21 cellular contexts compared by ENCODE assay signal in the genomic region with DNA sequence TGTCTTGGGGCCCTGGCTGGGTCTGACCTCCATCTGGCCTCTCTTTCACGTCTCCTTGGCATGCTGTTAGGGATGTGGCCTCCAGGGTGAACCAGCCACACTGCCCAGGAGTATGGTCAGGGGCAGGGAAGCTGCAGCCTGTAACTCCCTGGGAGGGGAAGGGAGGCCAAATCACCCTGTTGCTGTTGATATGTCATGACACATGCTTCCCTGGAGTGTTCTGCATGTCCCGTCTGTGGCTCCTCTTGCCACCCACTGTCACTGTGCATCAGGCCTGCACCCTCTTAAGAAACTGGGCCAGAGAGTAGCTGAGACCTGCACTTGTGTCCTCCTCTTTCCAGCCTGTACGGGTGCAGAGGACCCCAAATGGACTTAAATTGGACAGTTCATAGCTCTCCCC.
DNase-seq lines count a peak whose midpoint lies in the region; ATAC-seq and TF ChIP-seq lines count a peak whose summit lies in the region.
"Had no signal": no experiment of that assay in that cellular context is flagged by ENCODE, and none has a peak within 500 bp of the region (broad histone marks: within the 10 kb centered on the region; RNA-seq: fewer than 3 reads in every experiment).

No MANE protein-coding gene starts in this region.

- H2AK5ac ChIP-seq in neuronal stem cell (ENCODE audit: low read depth, low read length), result peak overlapping the region; percentile 10

- no peak overlapping the region for H4K8ac ChIP-seq in neuronal stem cell (ENCODE audit: low read depth, low read length)

- no peak overlapping the region for H3K4ac ChIP-seq in neuronal stem cell (ENCODE audit: low read length)

- H2BK5ac ChIP-seq in neuronal stem cell (ENCODE audit: low read length), result no peak overlapping the region

- H3K23ac ChIP-seq in neuronal stem cell (ENCODE audit: low read depth, low read length, poor library complexity), result no peak overlapping the region

- H3K27me3 Mint-ChIP-seq in endodermal cell (ENCODE audit: insufficient read depth), result no peaks in the 10 kb centered on the region

- H2BK120ac ChIP-seq in neuronal stem cell (ENCODE audit: low read depth, low read length), result no peak overlapping the region

- no peaks in the 10 kb centered on the region for H3K36me3 ChIP-seq in endodermal cell (ENCODE audit: control insufficient read depth, insufficient read depth, low read length)
- H3K36me3 ChIP-seq in neuronal stem cell (replicated peaks in 1 of 2; ENCODE audit: control insufficient read depth in 2 of 2, insufficient read depth in 2 of 2, low read length in 2 of 2), result peaks cover 0 to 21% of the 10 kb centered on the region in 2 donors
- H3K36me3 ChIP-seq in breast epithelium, result no peaks in the 10 kb centered on the region
- H3K36me3 ChIP-seq: pancreas, vagina had no signal

- peak; percentile 31 for DNase-seq in LHCN-M2 (ENCODE audit: low read depth)
- DNase-seq in endodermal cell, result no peak
- DNase-seq in neuronal stem cell (ENCODE audit: low spot score), result no peak
- DNase-seq in kidney glomerular epithelial cell (lab: John Stamatoyannopoulos, UW), result no peak
- no peak for DNase-seq in breast epithelium (ENCODE audit: low spot score in 2 of 2)
- DNase-seq in NOMO-1 (lab: John Stamatoyannopoulos, UW; ENCODE audit: unreplicated experiment in 2 of 2), result no peak
- DNase-seq: activated CD4-positive, CD25-positive, alpha-beta regulatory T cell; activated CD8-positive, alpha-beta memory T cell treated with anti-CD3 and anti-CD28 coated beads for 24 hours; COR-L47; dorsolateral prefrontal cortex; erythroblast; mucosa of descending colon; NCI-H187; NCI-H446; pancreas; SIG-M5; T-helper 2 cell had no signal

- H4K91ac ChIP-seq in neuronal stem cell (ENCODE audit: low read depth, low read length, poor library complexity), result no peak overlapping the region

- H3K4me1 ChIP-seq in endodermal cell (ENCODE audit: control insufficient read depth, insufficient read depth, low read length) (no peaks in the 10 kb centered on the region), neuronal stem cell (ENCODE audit: control insufficient read depth in 2 of 2, insufficient read depth in 1 of 2, low read depth in 1 of 2, low read length in 2 of 2) (peaks cover 15 to 19% of the 10 kb centered on the region in 2 donors), breast epithelium (no peaks in the 10 kb centered on the region)
- H3K4me1 ChIP-seq: pancreas, vagina had no signal

- no peak overlapping the region for H3K27ac ChIP-seq in endodermal cell (ENCODE audit: low read depth, low read length)
- no peak overlapping the region for H3K27ac ChIP-seq in neuronal stem cell (replicated peaks; ENCODE audit: low read length)
- no peak overlapping the region for H3K27ac ChIP-seq in breast epithelium
- H3K27ac ChIP-seq: pancreas, vagina had no signal

- H2AFZ ChIP-seq in neuronal stem cell (ENCODE audit: low read length), result no peak overlapping the region

- intact Hi-C loops in breast epithelium (cut with DNase I; ENCODE audit: low total_unique reads), result no loop called here

- peaks cover 8% of the 10 kb centered on the region for H3K4me1 Mint-ChIP-seq in endodermal cell

- no peak overlapping the region for H3K27ac Mint-ChIP-seq in endodermal cell
- H3K27ac Mint-ChIP-seq: activated naive CD8-positive, alpha-beta T cell had no signal

- H2BK12ac ChIP-seq in neuronal stem cell (ENCODE audit: low read length), result no peak overlapping the region

- H3K36me3 Mint-ChIP-seq in endodermal cell (ENCODE audit: low read depth), result no peaks in the 10 kb centered on the region
- H3K36me3 Mint-ChIP-seq: activated naive CD8-positive, alpha-beta T cell had no signal

- no peak overlapping the region for H2BK15ac ChIP-seq in neuronal stem cell (ENCODE audit: low read length)

- no peaks in the 10 kb centered on the region for H3K9me3 Mint-ChIP-seq in endodermal cell

- H3K27me3 ChIP-seq in endodermal cell (ENCODE audit: control insufficient read depth, insufficient read depth, low read length, poor library complexity, severe bottlenecking), result no peaks in the 10 kb centered on the region
- no peaks in the 10 kb centered on the region for H3K27me3 ChIP-seq in neuronal stem cell (ENCODE audit: control insufficient read depth in 3 of 3, insufficient read depth in 3 of 3, low read depth in 1 of 3, low read length in 3 of 3)
- no peaks in the 10 kb centered on the region for H3K27me3 ChIP-seq in breast epithelium
- H3K27me3 ChIP-seq: dorsolateral prefrontal cortex, pancreas, vagina had no signal

- H3K4me3 ChIP-seq in endodermal cell (ENCODE audit: low read length) (no peak overlapping the region), neuronal stem cell (ENCODE audit: low read length in 2 of 2) (no peak overlapping the region), breast epithelium (no peak overlapping the region)
- H3K4me3 ChIP-seq: dorsolateral prefrontal cortex, mucosa of descending colon, pancreas, vagina had no signal

- peak; percentile 18 for TF ChIP-seq CTCF in endodermal cell (conservative IDR thresholded peaks at IDR 0.05)
- TF ChIP-seq CTCF in breast epithelium (IDR thresholded peaks at IDR 0.05), result no peak

- peak overlapping the region; percentile 85 for H3K14ac ChIP-seq in neuronal stem cell (ENCODE audit: low read length)

- H3K9ac ChIP-seq in endodermal cell (ENCODE audit: extremely low read depth, low read length, poor library complexity, severe bottlenecking) (no peak overlapping the region), neuronal stem cell (ENCODE audit: low read depth, low read length, poor library complexity) (no peak overlapping the region)

- no peaks in the 10 kb centered on the region for H3K79me1 ChIP-seq in neuronal stem cell (ENCODE audit: low read depth, low read length)

- peak overlapping the region; percentile 39 for H3K18ac ChIP-seq in neuronal stem cell (ENCODE audit: low read length)

- H3K4me2 ChIP-seq in neuronal stem cell (ENCODE audit: insufficient read depth, low read length, poor library complexity, severe bottlenecking), result no peak overlapping the region

- no peaks in the 10 kb centered on the region for H3K9me3 ChIP-seq in endodermal cell (ENCODE audit: control insufficient read depth, low read length)
- peaks cover 0 to 5% of the 10 kb centered on the region in 2 donors for H3K9me3 ChIP-seq in neuronal stem cell (replicated peaks in 1 of 2; ENCODE audit: control insufficient read depth in 2 of 2, insufficient read depth in 1 of 2, low read depth in 1 of 2, low read length in 2 of 2)
- H3K9me3 ChIP-seq in breast epithelium, result no peaks in the 10 kb centered on the region
- H3K9me3 ChIP-seq: mucosa of descending colon, pancreas, vagina had no signal

- peak; percentile 17 for ATAC-seq in GM19463 (IDR thresholded peaks at IDR 0.05; ENCODE audit: unreplicated experiment)
- ATAC-seq: left lobe of liver, mucosa of descending colon, pancreas had no signal

- WGBS in endodermal cell (ENCODE audit: insufficient coverage in 1 of 2, insufficient read length in 1 of 2), 2 experiments, result 78 to 100% methylated on average over 1 to 3 of the region's 3 CpGs
- WGBS in neuronal stem cell (ENCODE audit: extremely low coverage in 2 of 2, insufficient read length in 2 of 2, insufficient replicate concordance in 1 of 2), 2 donors, result no CpG with 5 or more reads among the region's 3 CpGs

- no peak overlapping the region for H3K4me3 Mint-ChIP-seq in endodermal cell
- H3K4me3 Mint-ChIP-seq: activated naive CD8-positive, alpha-beta T cell had no signal

- no peak for TF ChIP-seq POLR2A in breast epithelium (IDR thresholded peaks at IDR 0.05)
